ENCODE assay signal across 13 cellular contexts in the genomic region with DNA sequence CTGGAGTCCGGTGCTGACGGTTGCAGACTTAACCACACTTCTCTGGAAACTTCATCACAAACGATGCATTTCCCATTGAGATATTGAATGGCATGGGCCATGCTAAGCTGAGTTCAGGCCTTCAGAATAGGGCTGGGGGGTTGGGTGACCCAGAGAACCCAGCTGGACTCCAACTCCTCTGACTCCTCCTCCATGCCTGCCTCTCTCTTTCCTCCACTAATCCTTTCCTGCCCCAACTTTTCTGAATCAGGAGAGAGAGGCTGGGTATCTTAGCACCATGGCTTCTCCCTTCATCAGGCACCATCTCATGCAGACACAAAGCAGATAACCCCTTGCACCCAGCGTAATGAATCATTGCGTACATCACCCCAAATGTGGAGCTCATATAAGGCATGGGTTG.
"Had no signal": no experiment of that assay in that cellular context is flagged by ENCODE, and none has a peak within 500 bp of the region (broad histone marks: within the 10 kb centered on the region; RNA-seq: fewer than 3 reads in every experiment).

No MANE protein-coding gene starts in this region.

- DNase-seq: left colon; left ventricle myocardium superior; mesenchymal stem cell; naive thymus-derived CD8-positive, alpha-beta T cell; ovary; right cardiac atrium; small intestine; stimulated activated CD4-positive, alpha-beta T cell treated with anti-CD3 and anti-CD28 coated beads, Interleukin-12 subunit alpha, Interleukin-12 subunit beta, amount 100 ng/mL, for 4 hours; stimulated activated naive CD4-positive, alpha-beta T cell treated with Interleukin-2 at 50 U/mL for 16 hours; trophoblast cell had no signal

- H3K36me3 ChIP-seq: gastroesophageal sphincter, ovary had no signal

- H3K4me3 ChIP-seq: gastroesophageal sphincter, lung, ovary had no signal

- H3K27me3 ChIP-seq: ovary had no signal

- H3K27ac ChIP-seq: gastroesophageal sphincter, ovary had no signal

- H3K4me1 ChIP-seq: gastroesophageal sphincter had no signal

- FAIRE-seq: endothelial cell of umbilical vein, small intestine had no signal

- H3K9me3 ChIP-seq: gastroesophageal sphincter, ovary had no signal
